12 cellular contexts compared by ENCODE assay signal in genomic region chr9:75239176-75239575, GRCh38.
DNase-seq lines count a peak whose midpoint lies in the region; TF ChIP-seq lines count a peak whose summit lies in the region.
"Had no signal": no experiment of that assay in that cellular context is flagged by ENCODE, and none has a peak within 500 bp of the region (broad histone marks: within the 10 kb centered on the region; RNA-seq: fewer than 3 reads in every experiment).

No MANE protein-coding gene starts in this region.

- no peak for TF ChIP-seq EP300 in suprapubic skin (IDR thresholded peaks at IDR 0.05)

- peaks cover 6% of the 10 kb centered on the region for H3K36me3 Mint-ChIP-seq in activated naive CD4-positive, alpha-beta T cell treated with anti-CD3 and anti-CD28 coated beads for 36 hours (ENCODE audit: low read depth)

- no peaks in the 10 kb centered on the region for H3K27me3 ChIP-seq in suprapubic skin
- H3K27me3 ChIP-seq: BLaER1 treated with 17β-estradiol and CSF1 and Interleukin-3, amounts not matched to agents 10 nM and 100 nM had no signal

- H3K4me2 ChIP-seq in OCI-LY7 (ENCODE audit: low read length): no peak overlapping the region
- H3K4me2 ChIP-seq: BLaER1 treated with 17β-estradiol and CSF1 and Interleukin-3, amounts not matched to agents 10 nM and 100 nM had no signal

- DNase-seq in NCI-H748 (lab: John Stamatoyannopoulos, UW; ENCODE audit: unreplicated experiment): peak; percentile 52
- DNase-seq in NCI-H748 treated with DMSO at 0.1 percent for 48 hours (lab: John Stamatoyannopoulos, UW): no peak
- DNase-seq in OCI-LY7 (ENCODE audit: low spot score): peak; percentile 13
- DNase-seq in fibroblast of mammary gland (ENCODE audit: low read depth): peak; percentile 51
- DNase-seq in suprapubic skin (ENCODE audit: low spot score in 2 of 2): no peak
- no peak for DNase-seq in activated naive CD4-positive, alpha-beta T cell treated with anti-CD3 and anti-CD28 coated beads for 36 hours
- no peak for DNase-seq in NAMALWA (ENCODE audit: low spot score)
- DNase-seq in mesenteric fat pad (ENCODE audit: low spot score): no peak
- DNase-seq: activated B cell treated with CpG ODN at 0.5 μM for 24 hours, islet precursor cell, NCI-H526 treated with DMSO at 0.1 percent for 48 hours had no signal

- H4K20me1 ChIP-seq in OCI-LY7 (ENCODE audit: insufficient read depth, low read length): no peaks in the 10 kb centered on the region
- H4K20me1 ChIP-seq: BLaER1 treated with 17β-estradiol and CSF1 and Interleukin-3, amounts not matched to agents 10 nM and 100 nM had no signal

- POLR2A ChIA-PET in OCI-LY7 (lab: Charles Lee): no interaction called here

- H3K36me3 ChIP-seq in OCI-LY7 (ENCODE audit: insufficient read depth, low read length) (no peaks in the 10 kb centered on the region), suprapubic skin (no peaks in the 10 kb centered on the region)

- no peak for TF ChIP-seq POLR2A in suprapubic skin (IDR thresholded peaks at IDR 0.05)

- peaks cover 14% of the 10 kb centered on the region for H3K9me3 Mint-ChIP-seq in activated naive CD4-positive, alpha-beta T cell treated with anti-CD3 and anti-CD28 coated beads for 36 hours

- no peaks in the 10 kb centered on the region for H3K27me3 Mint-ChIP-seq in activated naive CD4-positive, alpha-beta T cell treated with anti-CD3 and anti-CD28 coated beads for 36 hours (ENCODE audit: low read depth)

- H3K4me1 Mint-ChIP-seq in activated naive CD4-positive, alpha-beta T cell treated with anti-CD3 and anti-CD28 coated beads for 36 hours (ENCODE audit: low read depth): no peaks in the 10 kb centered on the region
- H3K4me1 Mint-ChIP-seq: activated B cell treated with CpG ODN at 0.5 μM for 24 hours had no signal

- H3K4me3 Mint-ChIP-seq in activated naive CD4-positive, alpha-beta T cell treated with anti-CD3 and anti-CD28 coated beads for 36 hours: no peak overlapping the region
- H3K4me3 Mint-ChIP-seq: activated B cell treated with CpG ODN at 0.5 μM for 24 hours had no signal

- no peak overlapping the region for H2AFZ ChIP-seq in OCI-LY7 (ENCODE audit: low read length)

- no TSS peak for BruUV-seq in OCI-LY7 (replicated peaks; lab: Mats Ljungman, UMichigan)

- WGBS in suprapubic skin: 41% methylated on average over 6 of the region's 6 CpGs

- no peaks in the 10 kb centered on the region for H3K79me2 ChIP-seq in OCI-LY7 (ENCODE audit: insufficient read depth, low read depth, low read length)

- no peak overlapping the region for H3K27ac Mint-ChIP-seq in activated naive CD4-positive, alpha-beta T cell treated with anti-CD3 and anti-CD28 coated beads for 36 hours
- H3K27ac Mint-ChIP-seq: activated B cell treated with CpG ODN at 0.5 μM for 24 hours had no signal

- H3K9me3 ChIP-seq in OCI-LY7 (ENCODE audit: low read length) (no peaks in the 10 kb centered on the region), suprapubic skin (no peaks in the 10 kb centered on the region)

- H3K27ac ChIP-seq in OCI-LY7 (ENCODE audit: low read depth, low read length, poor library complexity, severe bottlenecking): no peak overlapping the region
- H3K27ac ChIP-seq in suprapubic skin: peak overlapping the region; percentile 62
- H3K27ac ChIP-seq: BLaER1 treated with 17β-estradiol and CSF1 and Interleukin-3, amounts not matched to agents 10 nM and 100 nM had no signal

- CTCF ChIA-PET in OCI-LY7 (lab: Charles Lee; ENCODE audit: unreplicated experiment): no interaction called here
- CTCF ChIA-PET in activated naive CD4-positive, alpha-beta T cell treated with anti-CD3 and anti-CD28 coated beads for 36 hours (lab: Charles Lee): interaction anchor here (0.6 to 2.0 kb wide), 7 partner anchors 27 to 467 kb away, joined by 3 to 6 read pairs (median 4); no protein-coding TSS in a partner anchor

- no peaks in the 10 kb centered on the region for H3K9me2 ChIP-seq in OCI-LY7 (ENCODE audit: insufficient read depth, low read length)

- no peak overlapping the region for H3K4me3 ChIP-seq in OCI-LY7 (ENCODE audit: low read depth, low read length, poor library complexity, severe bottlenecking)
- no peak overlapping the region for H3K4me3 ChIP-seq in fibroblast of mammary gland (ENCODE audit: control insufficient read depth, low read depth, low read length)
- H3K4me3 ChIP-seq in suprapubic skin: no peak overlapping the region
- H3K4me3 ChIP-seq: BLaER1 treated with 17β-estradiol and CSF1 and Interleukin-3, amounts not matched to agents 10 nM and 100 nM had no signal

- H3K4me1 ChIP-seq in OCI-LY7 (ENCODE audit: insufficient read depth, low read length, poor library complexity, severe bottlenecking) (no peaks in the 10 kb centered on the region), suprapubic skin (peaks cover 7% of the 10 kb centered on the region)

- intact Hi-C loops in OCI-LY7 (cut with micrococcal nuclease; ENCODE audit: unreplicated experiment): no loop called here
- intact Hi-C loops in activated naive CD4-positive, alpha-beta T cell treated with anti-CD3 and anti-CD28 coated beads for 36 hours (cut with micrococcal nuclease): loop anchor here (2.0 kb wide), 1 partner anchor 152 kb away; no protein-coding TSS in a partner anchor

- no peak for TF ChIP-seq CTCF in OCI-LY7 (conservative IDR thresholded peaks at IDR 0.05; ENCODE audit: low read length)
- no peak for TF ChIP-seq CTCF in fibroblast of mammary gland (conservative IDR thresholded peaks at IDR 0.05; ENCODE audit: control insufficient read depth, insufficient read depth, low read depth, low read length)
- no peak for TF ChIP-seq CTCF in suprapubic skin (IDR thresholded peaks at IDR 0.05)

Comparison
In these comparisons a context has a peak if more than half of its experiments do, and no peak if none do; other contexts are left out.
1. DNase-seq: peak in NCI-H748 (single experiment), OCI-LY7 (single experiment) and fibroblast of mammary gland (single experiment); none in NCI-H748 treated with DMSO at 0.1 percent for 48 hours (single experiment), suprapubic skin (0 of 2), activated naive CD4-positive, alpha-beta T cell treated with anti-CD3 and anti-CD28 coated beads for 36 hours (single experiment), NAMALWA (single experiment) and mesenteric fat pad (single experiment).